ENCODE assay signal across 16 cellular contexts in the genomic region with DNA sequence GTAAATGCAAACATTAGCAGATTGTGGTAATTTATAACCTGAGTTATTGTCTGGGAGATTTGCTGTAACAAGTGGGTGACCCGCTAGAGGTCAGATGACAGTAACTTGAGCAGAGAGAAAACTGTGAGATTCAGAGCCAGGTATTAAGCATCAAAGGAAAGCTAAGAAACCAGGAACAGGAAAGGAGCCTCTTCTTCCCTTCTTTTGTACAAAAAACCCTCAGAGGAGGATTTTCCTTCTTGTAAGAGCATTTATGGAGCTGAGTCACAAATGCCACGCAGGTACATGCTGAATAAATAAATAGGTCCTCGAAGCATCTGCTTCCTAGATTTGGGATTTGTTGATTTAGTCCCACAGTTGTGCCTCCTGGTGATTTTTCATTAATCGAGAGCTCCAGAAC.
DNase-seq lines count a peak whose midpoint lies in the region; ATAC-seq and TF ChIP-seq lines count a peak whose summit lies in the region.
"Had no signal": no experiment of that assay in that cellular context is flagged by ENCODE, and none has a peak within 500 bp of the region (broad histone marks: within the 10 kb centered on the region; RNA-seq: fewer than 3 reads in every experiment).

No MANE protein-coding gene starts in this region.

- ATAC-seq in HG02642 (IDR thresholded peaks at IDR 0.05; ENCODE audit: poor library complexity, unreplicated experiment), result no peak
- ATAC-seq in upper lobe of right lung, result no peak
- ATAC-seq: activated naive CD8-positive, alpha-beta T cell treated with anti-CD3 and anti-CD28 coated beads, Interleukin-2, amount 50 U/mL, for 24 hours; gastroesophageal sphincter had no signal

- TF ChIP-seq CTCF in esophagus muscularis mucosa (IDR thresholded peaks at IDR 0.05), result no peak
- no peak for TF ChIP-seq CTCF in upper lobe of right lung (IDR thresholded peaks at IDR 0.05)

- H3K4me1 ChIP-seq in esophagus muscularis mucosa, result peaks cover 0 to 25% (median 16%) of the 10 kb centered on the region in 4 donors
- peaks cover 9% of the 10 kb centered on the region for H3K4me1 ChIP-seq in upper lobe of right lung
- H3K4me1 ChIP-seq: transverse colon had no signal

- no peaks in the 10 kb centered on the region for H3K9me3 ChIP-seq in esophagus muscularis mucosa
- H3K9me3 ChIP-seq in upper lobe of right lung, result no peaks in the 10 kb centered on the region
- H3K9me3 ChIP-seq: gastroesophageal sphincter, transverse colon had no signal

- H3K27me3 ChIP-seq in esophagus muscularis mucosa, result no peaks in the 10 kb centered on the region
- H3K27me3 ChIP-seq in upper lobe of right lung, result no peaks in the 10 kb centered on the region
- H3K27me3 ChIP-seq: gastroesophageal sphincter had no signal

- intact Hi-C loops in esophagus muscularis mucosa (cut with DNase I) (loop anchor here (10.0 kb wide), 1 partner anchor 143 kb away; the partner anchor contains the start of gene SH3BP4), upper lobe of right lung (cut with DNase I) (no loop called here)

- H3K4me3 ChIP-seq in esophagus muscularis mucosa, result no peak overlapping the region
- no peak overlapping the region for H3K4me3 ChIP-seq in upper lobe of right lung
- H3K4me3 ChIP-seq: gastroesophageal sphincter, transverse colon had no signal

- TF ChIP-seq EP300 in esophagus muscularis mucosa (IDR thresholded peaks at IDR 0.05), result no peak

- H3K36me3 ChIP-seq in esophagus muscularis mucosa (no peaks in the 10 kb centered on the region), upper lobe of right lung (no peaks in the 10 kb centered on the region)
- H3K36me3 ChIP-seq: gastroesophageal sphincter, transverse colon had no signal

- no peak for TF ChIP-seq POLR2A in esophagus muscularis mucosa (IDR thresholded peaks at IDR 0.05; ENCODE audit: low read depth)

- peak; percentile 15 for DNase-seq in NCI-H1092 treated with DMSO at 0.1 percent for 48 hours (lab: John Stamatoyannopoulos, UW)
- no peak for DNase-seq in NCI-H1092 (lab: John Stamatoyannopoulos, UW)
- DNase-seq in LoVo (ENCODE audit: low spot score), result peak; percentile 16
- DNase-seq in NCI-H69 (lab: John Stamatoyannopoulos, UW), result peak; percentile 73
- peak; percentile 68 for DNase-seq in esophagus muscularis mucosa (ENCODE audit: extremely low spot score)
- DNase-seq in HuH-7.5 (ENCODE audit: low spot score), result no peak
- no peak for DNase-seq in upper lobe of right lung
- DNase-seq: 8988T; activated CD4-positive, alpha-beta T cell treated with anti-CD3 and anti-CD28 coated beads, Interleukin-2, amount 10 ng/mL, durations not matched to agents 24 days and 14 days; activated naive CD8-positive, alpha-beta T cell treated with anti-CD3 and anti-CD28 coated beads, Interleukin-2, amount 50 U/mL, for 24 hours; activated T-cell treated with anti-CD3 and anti-CD28 coated beads, Interleukin-2, amount 50 U/mL, for 1 hour; CD4-positive, alpha-beta memory T cell; stimulated activated CD4-positive, alpha-beta T cell treated with anti-CD3 and anti-CD28 coated beads, Interleukin-4, amount 100 ng/mL, for 24 hours; transverse colon had no signal

- H3K27ac ChIP-seq in esophagus muscularis mucosa (replicated peaks in 1 of 4), result peak overlapping the region in 1 of 4 donors; percentile 6
- H3K27ac ChIP-seq in upper lobe of right lung, result no peak overlapping the region
- H3K27ac ChIP-seq: gastroesophageal sphincter, transverse colon had no signal

- WGBS in esophagus muscularis mucosa, result 69% methylated on average over 4 of the region's 4 CpGs

Comparison
In these comparisons a context has a peak if more than half of its experiments do, and no peak if none do; other contexts are left out.
1. DNase-seq: peak in NCI-H1092 treated with DMSO at 0.1 percent for 48 hours (single experiment), LoVo (single experiment), NCI-H69 (single experiment) and esophagus muscularis mucosa (single experiment); none in NCI-H1092 (single experiment), HuH-7.5 (single experiment) and upper lobe of right lung (single experiment).